ENCODE assay signal across 22 cellular contexts in the genomic region with DNA sequence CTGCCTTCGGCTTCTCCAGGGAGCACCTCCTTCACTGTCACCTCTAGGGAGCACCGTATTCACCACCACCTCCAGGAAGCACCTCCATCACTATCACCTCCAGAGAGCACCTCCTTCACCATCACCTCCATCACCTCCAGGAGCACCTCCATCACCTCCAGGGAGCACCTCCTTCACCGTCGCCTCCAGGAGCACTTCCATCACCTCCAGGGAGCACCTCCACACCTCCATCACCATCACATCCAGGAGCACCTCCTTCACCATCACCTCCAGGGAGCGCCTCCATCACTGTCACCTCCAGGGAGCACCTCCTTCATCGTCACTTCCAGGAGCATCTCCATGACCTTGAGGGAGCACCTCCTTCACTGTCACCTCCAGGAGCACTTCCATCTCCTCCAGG.
"Had no signal": no experiment of that assay in that cellular context is flagged by ENCODE, and none has a peak within 500 bp of the region (broad histone marks: within the 10 kb centered on the region; RNA-seq: fewer than 3 reads in every experiment).

No MANE protein-coding gene starts in this region.

- H3K4me1 ChIP-seq: ascending aorta, prostate gland, stomach, transverse colon had no signal

- H3K9me3 Mint-ChIP-seq: activated naive CD4-positive, alpha-beta T cell treated with anti-CD3 and anti-CD28 coated beads, Interleukin-2, amount 50 U/mL, for 24 hours had no signal

- DNase-seq: activated CD4-positive, alpha-beta T cell treated with anti-CD3 and anti-CD28 coated beads, Interleukin-2, amount 50 U/mL, for 4 hours; activated gamma-delta T cell; brain microvascular endothelial cell; central memory CD4-positive, alpha-beta T cell; effector memory CD4-positive, alpha-beta T cell; glutamatergic neuron; hippocampal formation; left cardiac atrium; mesenchymal stem cell; mucosa of descending colon; stimulated activated CD4-positive, alpha-beta T cell treated with anti-CD3 and anti-CD28 coated beads, Interleukin-12 subunit alpha, Interleukin-12 subunit beta, amount 100 ng/mL, for 4 hours; stomach; transverse colon had no signal

- H3K36me3 ChIP-seq: ascending aorta, brain microvascular endothelial cell, prostate gland, stomach, transverse colon had no signal

- H3K27me3 Mint-ChIP-seq: activated naive CD4-positive, alpha-beta T cell treated with anti-CD3 and anti-CD28 coated beads, Interleukin-2, amount 50 U/mL, for 24 hours had no signal

- FAIRE-seq: colon, endothelial cell of umbilical vein, frontal cortex, urothelium cell line had no signal

- H3K4me3 ChIP-seq: ascending aorta, mucosa of descending colon, prostate gland, SK-N-MC, stomach, transverse colon had no signal

- H3K27ac Mint-ChIP-seq: activated naive CD4-positive, alpha-beta T cell treated with anti-CD3 and anti-CD28 coated beads, Interleukin-2, amount 50 U/mL, for 24 hours had no signal

- H3K4me3 Mint-ChIP-seq: activated naive CD4-positive, alpha-beta T cell treated with anti-CD3 and anti-CD28 coated beads, Interleukin-2, amount 50 U/mL, for 24 hours had no signal

- H3K27me3 ChIP-seq: ascending aorta, brain microvascular endothelial cell, transverse colon had no signal

- H3K27ac ChIP-seq: ascending aorta, brain microvascular endothelial cell, prostate gland, SK-N-MC, stomach, transverse colon had no signal

- H3K9me3 ChIP-seq: ascending aorta, mucosa of descending colon, prostate gland, stomach, transverse colon had no signal

- ATAC-seq: activated CD4-positive, CD25-positive, alpha-beta regulatory T cell treated with anti-CD3 and anti-CD28 coated beads, Interleukin-2, amount 50 U/mL, for 24 hours; left cardiac atrium; mucosa of descending colon had no signal

- H3K36me3 Mint-ChIP-seq: activated naive CD4-positive, alpha-beta T cell treated with anti-CD3 and anti-CD28 coated beads, Interleukin-2, amount 50 U/mL, for 24 hours had no signal
